16 cellular contexts compared by ENCODE assay signal in genomic region chr10:69492746-69493462, GRCh38. TPM values are rescaled to one million over a fixed set of nuclear protein-coding genes. Genes with fewer than 3 reads are reported as not detected.
A peak's percentile ranks its signal among the peaks of the same experiment; 100 is the strongest.
DNase-seq lines count a peak whose midpoint lies in the region; ATAC-seq and TF ChIP-seq lines count a peak whose summit lies in the region.
"Had no signal": no experiment of that assay in that cellular context is flagged by ENCODE, and none has a peak within 500 bp of the region (broad histone marks: within the 10 kb centered on the region; RNA-seq: fewer than 3 reads in every experiment).

No MANE protein-coding gene starts in this region.

- ATAC-seq in left colon (peak; percentile 15), gastrocnemius medialis (no peak), GM21360 (IDR thresholded peaks at IDR 0.05; ENCODE audit: unreplicated experiment) (no peak), GM18519 (IDR thresholded peaks at IDR 0.05; ENCODE audit: low FRiP score, unreplicated experiment) (no peak)
- ATAC-seq: activated CD4-positive, alpha-beta T cell treated with anti-CD3 and anti-CD28 coated beads for 36 hours had no signal

- in situ Hi-C loops in gastrocnemius medialis (cut with MboI; ENCODE audit: low sequenced_read_pairs in 4 of 4), result no loop called here

- TF ChIP-seq POLR2A in gastrocnemius medialis (IDR thresholded peaks at IDR 0.05), result no peak

- no peak overlapping the region for H3K4me3 Mint-ChIP-seq in activated CD4-positive, alpha-beta memory T cell treated with anti-CD3 and anti-CD28 coated beads for 36 hours
- H3K4me3 Mint-ChIP-seq: activated CD4-positive, alpha-beta T cell treated with anti-CD3 and anti-CD28 coated beads for 36 hours; natural killer cell treated with Interleukin-12 subunit alpha and Interleukin-12 subunit beta and Interleukin-15 and Interleukin-18, amount 100 ng/mL, for 72 hours had no signal

- CTCF ChIA-PET in activated CD4-positive, alpha-beta memory T cell treated with anti-CD3 and anti-CD28 coated beads for 36 hours (lab: Charles Lee), result interaction anchor here (0.6 kb wide), 1 partner anchor 151 kb away, joined by 3 read pairs; no protein-coding TSS in a partner anchor

- H3K27ac ChIP-seq in caudate nucleus (ENCODE audit: low read depth, low read length), result peak overlapping the region; percentile 98
- H3K27ac ChIP-seq in gastrocnemius medialis, result peak overlapping the region in 3 of 4 donors; percentile 33 to 34 (median 33)

- POLR2A ChIA-PET in activated CD4-positive, alpha-beta memory T cell treated with anti-CD3 and anti-CD28 coated beads for 36 hours (lab: Charles Lee), result no interaction called here

- H3K27me3 Mint-ChIP-seq in activated CD4-positive, alpha-beta memory T cell treated with anti-CD3 and anti-CD28 coated beads for 36 hours, result no peaks in the 10 kb centered on the region
- H3K27me3 Mint-ChIP-seq: activated CD4-positive, alpha-beta T cell treated with anti-CD3 and anti-CD28 coated beads for 36 hours; natural killer cell treated with Interleukin-12 subunit alpha and Interleukin-12 subunit beta and Interleukin-15 and Interleukin-18, amount 100 ng/mL, for 72 hours had no signal

- TF ChIP-seq CTCF in BE2C (IDR thresholded peaks at IDR 0.05; ENCODE audit: low read depth, low read length) (no peak), gastrocnemius medialis (IDR thresholded peaks at IDR 0.05 in 4 of 5, conservative IDR thresholded peaks at IDR 0.05 in 1 of 5) (no peak)

- peaks cover 2% of the 10 kb centered on the region for H3K4me1 Mint-ChIP-seq in activated CD4-positive, alpha-beta memory T cell treated with anti-CD3 and anti-CD28 coated beads for 36 hours (ENCODE audit: low read depth)

- peaks cover 15% of the 10 kb centered on the region for H3K9me3 Mint-ChIP-seq in activated CD4-positive, alpha-beta memory T cell treated with anti-CD3 and anti-CD28 coated beads for 36 hours

- DNase-seq in BE2C, result peak; percentile 49
- peak in 2 of 61 donors; percentile 35 to 49 for DNase-seq in caudate nucleus (lab: John Stamatoyannopoulos, UW)
- DNase-seq in left colon, result peak in 1 of 2 donors; percentile 61
- peak in 1 of 2 donors; percentile 17 for DNase-seq in gastrocnemius medialis
- DNase-seq in GM03348 (ENCODE audit: low spot score), result no peak
- no peak for DNase-seq in activated CD4-positive, alpha-beta memory T cell treated with anti-CD3 and anti-CD28 coated beads for 36 hours
- DNase-seq: activated CD4-positive, alpha-beta T cell treated with anti-CD3 and anti-CD28 coated beads for 36 hours; GOT3; mesendoderm; NCI-H1436 treated with DMSO at 0.1 percent for 48 hours; NCI-H748 treated with DMSO at 0.1 percent for 48 hours; stimulated activated CD4-positive, alpha-beta T cell treated with anti-CD3 and anti-CD28 coated beads, Interleukin-4, amount 100 ng/mL, for 4 hours had no signal

- H3K4me3 ChIP-seq in BE2C (ENCODE audit: low read depth, low read length) (no peak overlapping the region), gastrocnemius medialis (no peak overlapping the region)
- H3K4me3 ChIP-seq: A549 had no signal

- no peaks in the 10 kb centered on the region for H3K36me3 ChIP-seq in BE2C
- no peaks in the 10 kb centered on the region for H3K36me3 ChIP-seq in gastrocnemius medialis

- peaks cover 4% of the 10 kb centered on the region for H3K36me3 Mint-ChIP-seq in activated CD4-positive, alpha-beta memory T cell treated with anti-CD3 and anti-CD28 coated beads for 36 hours

- H3K4me1 ChIP-seq in BE2C (peaks cover 9% of the 10 kb centered on the region), gastrocnemius medialis (peaks cover 34 to 36% of the 10 kb centered on the region in 2 donors)
- H3K4me1 ChIP-seq: A549 had no signal

- intact Hi-C loops in left colon (cut with DNase I, micrococcal nuclease) (no loop called here), gastrocnemius medialis (cut with DNase I; ENCODE audit: low total_unique reads) (no loop called here)
- intact Hi-C loops in activated CD4-positive, alpha-beta memory T cell treated with anti-CD3 and anti-CD28 coated beads for 36 hours (cut with micrococcal nuclease), result no loop called here

- H3K27me3 ChIP-seq in BE2C, result no peaks in the 10 kb centered on the region
- no peaks in the 10 kb centered on the region for H3K27me3 ChIP-seq in gastrocnemius medialis

- H3K9me3 ChIP-seq in BE2C (no peaks in the 10 kb centered on the region; the same call in 1 of the 2 replicates), gastrocnemius medialis (no peaks in the 10 kb centered on the region)
- H3K9me3 ChIP-seq: A549 had no signal

- no peak overlapping the region for H3K27ac Mint-ChIP-seq in activated CD4-positive, alpha-beta memory T cell treated with anti-CD3 and anti-CD28 coated beads for 36 hours
- H3K27ac Mint-ChIP-seq: activated CD4-positive, alpha-beta T cell treated with anti-CD3 and anti-CD28 coated beads for 36 hours; natural killer cell treated with Interleukin-12 subunit alpha and Interleukin-12 subunit beta and Interleukin-15 and Interleukin-18, amount 100 ng/mL, for 72 hours had no signal

RNA-seq across cellular contexts. Expression of gene TSPAN15, which starts 41.6 kb away (rescaled TPM):
- polyA plus RNA-seq in BE2C (2012; ENCODE audit: insufficient read depth, insufficient read length, low read depth), result 69.9 TPM
- total RNA-seq in left colon (100 to 1,000 TPM; 142 to 145 TPM), gastrocnemius medialis (10 to 100 TPM in 2 of 4 donors, 1 to 10 TPM in 2; 7.9 to 21.0 (median 11.8) TPM)
- total RNA-seq in activated CD4-positive, alpha-beta memory T cell treated with anti-CD3 and anti-CD28 coated beads for 36 hours, result 1 to 10 TPM; 2.5 to 3.1 TPM

Comparison
In these comparisons a context has a peak if more than half of its experiments do, and no peak if none do; other contexts are left out.
1. RNA of gene TSPAN15, which starts 41.6 kb away (total RNA-seq): 142 to 145 TPM in left colon; 7.9 to 21.0 TPM in gastrocnemius medialis and 2.5 to 3.1 TPM in activated CD4-positive, alpha-beta memory T cell treated with anti-CD3 and anti-CD28 coated beads for 36 hours; every median in the first group is over 4 times any median in the second.